Comparison of ENCODE assay signal across 17 cellular contexts in the genomic region with DNA sequence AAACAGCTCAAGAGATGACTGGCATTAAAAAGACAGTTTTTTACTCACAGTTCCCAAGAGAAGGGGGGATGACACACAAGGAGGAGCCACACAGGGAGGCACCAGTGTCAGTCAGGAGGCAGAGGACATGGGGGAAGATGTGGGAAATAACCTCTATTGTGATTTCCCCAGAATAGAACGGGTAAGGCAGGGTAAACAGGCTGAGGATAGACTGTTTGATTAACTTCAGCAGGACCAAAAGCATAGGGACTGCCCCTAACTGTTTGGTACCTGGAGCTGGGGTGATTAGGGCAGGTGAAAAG.
DNase-seq lines count a peak whose midpoint lies in the region; ATAC-seq and TF ChIP-seq lines count a peak whose summit lies in the region.
"Had no signal": no experiment of that assay in that cellular context is flagged by ENCODE, and none has a peak within 500 bp of the region (broad histone marks: within the 10 kb centered on the region; RNA-seq: fewer than 3 reads in every experiment).

No MANE protein-coding gene starts in this region.

- no peaks in the 10 kb centered on the region for H3K9me3 Mint-ChIP-seq in activated T-helper 17 cell treated with anti-CD3 and anti-CD28 coated beads, Interleukin-2, amount 50 U/mL, for 72 hours
- H3K9me3 Mint-ChIP-seq: HFFc6, IgD-negative memory B cell had no signal

- no peak overlapping the region for H3K4me3 ChIP-seq in gastroesophageal sphincter
- no peak overlapping the region for H3K4me3 ChIP-seq in tibial artery

- H3K36me3 ChIP-seq in gastroesophageal sphincter (no peaks in the 10 kb centered on the region), tibial artery (no peaks in the 10 kb centered on the region)

- WGBS in gastroesophageal sphincter (ENCODE audit: low coverage in 1 of 2), 2 donors = 60 to 100% methylated on average over 1 of the region's 1 CpG

- intact Hi-C loops in sciatic nerve (cut with DNase I) (no loop called here), tibial artery (cut with DNase I; ENCODE audit: low total_unique reads) (no loop called here)

- H3K4me1 ChIP-seq in gastroesophageal sphincter (peaks cover 0 to 7% (median 3%) of the 10 kb centered on the region in 3 donors), tibial artery (peaks cover 0 to 6% (median 0%) of the 10 kb centered on the region in 4 donors)

- TF ChIP-seq EP300 in gastroesophageal sphincter (IDR thresholded peaks at IDR 0.05) = no peak

- no peaks in the 10 kb centered on the region for H3K36me3 Mint-ChIP-seq in activated T-helper 17 cell treated with anti-CD3 and anti-CD28 coated beads, Interleukin-2, amount 50 U/mL, for 72 hours (ENCODE audit: low read depth)

- TF ChIP-seq CTCF in gastroesophageal sphincter (IDR thresholded peaks at IDR 0.05) (no peak), tibial artery (IDR thresholded peaks at IDR 0.05) (no peak)

- no peak overlapping the region for H3K4me3 Mint-ChIP-seq in activated T-helper 17 cell treated with anti-CD3 and anti-CD28 coated beads, Interleukin-2, amount 50 U/mL, for 72 hours
- H3K4me3 Mint-ChIP-seq: HFFc6, IgD-negative memory B cell had no signal

- peaks cover 16% of the 10 kb centered on the region for H3K27me3 Mint-ChIP-seq in activated T-helper 17 cell treated with anti-CD3 and anti-CD28 coated beads, Interleukin-2, amount 50 U/mL, for 72 hours
- H3K27me3 Mint-ChIP-seq: IgD-negative memory B cell had no signal

- H3K27me3 ChIP-seq in gastroesophageal sphincter (no peaks in the 10 kb centered on the region), tibial artery (no peaks in the 10 kb centered on the region)

- DNase-seq in sciatic nerve (ENCODE audit: low spot score) = no peak
- no peak for DNase-seq in RKO (ENCODE audit: low spot score)
- DNase-seq in NCI-H1417 treated with DMSO at 0.1 percent for 48 hours (lab: John Stamatoyannopoulos, UW) = no peak
- no peak for DNase-seq in tibial artery
- DNase-seq: DMS 273 treated with DMSO at 0.1 percent for 48 hours, NCI-H1105 treated with DMSO at 0.1 percent for 48 hours, NCI-H187, NCI-H345, NCI-H526 treated with DMSO at 0.1 percent for 48 hours, SIG-M5 had no signal

- no peak overlapping the region for H3K27ac Mint-ChIP-seq in activated T-helper 17 cell treated with anti-CD3 and anti-CD28 coated beads, Interleukin-2, amount 50 U/mL, for 72 hours
- H3K27ac Mint-ChIP-seq: IgD-negative memory B cell had no signal

- H3K9me3 ChIP-seq in gastroesophageal sphincter = no peaks in the 10 kb centered on the region
- H3K9me3 ChIP-seq in tibial artery = no peaks in the 10 kb centered on the region

- TF ChIP-seq POLR2A in gastroesophageal sphincter (IDR thresholded peaks at IDR 0.05) = no peak

- H3K27ac ChIP-seq in gastroesophageal sphincter (peak overlapping the region in 3 of 4 donors; percentile 20 to 29 (median 26)), tibial artery (no peak overlapping the region)
- H3K27ac ChIP-seq: C4-2B had no signal

- H3K4me1 Mint-ChIP-seq in activated T-helper 17 cell treated with anti-CD3 and anti-CD28 coated beads, Interleukin-2, amount 50 U/mL, for 72 hours = peaks cover 4% of the 10 kb centered on the region
- H3K4me1 Mint-ChIP-seq: IgD-negative memory B cell had no signal

- ATAC-seq in GM18868 (IDR thresholded peaks at IDR 0.05; ENCODE audit: unreplicated experiment) (peak; percentile 61), gastroesophageal sphincter (peak; percentile 35), sciatic nerve (peak; percentile 47), HG03571 (IDR thresholded peaks at IDR 0.05; ENCODE audit: unreplicated experiment) (no peak)
- peak; percentile 31 for ATAC-seq in activated T-helper 17 cell treated with anti-CD3 and anti-CD28 coated beads, Interleukin-2, amount 50 U/mL, for 72 hours (replicated peaks)

Comparison
In these comparisons a context has a peak if more than half of its experiments do, and no peak if none do; other contexts are left out.
1. H3K27ac ChIP-seq: peak in gastroesophageal sphincter (3 of 4); none in tibial artery (0 of 2).